ENCODE assay signal across 8 cellular contexts in the genomic region with DNA sequence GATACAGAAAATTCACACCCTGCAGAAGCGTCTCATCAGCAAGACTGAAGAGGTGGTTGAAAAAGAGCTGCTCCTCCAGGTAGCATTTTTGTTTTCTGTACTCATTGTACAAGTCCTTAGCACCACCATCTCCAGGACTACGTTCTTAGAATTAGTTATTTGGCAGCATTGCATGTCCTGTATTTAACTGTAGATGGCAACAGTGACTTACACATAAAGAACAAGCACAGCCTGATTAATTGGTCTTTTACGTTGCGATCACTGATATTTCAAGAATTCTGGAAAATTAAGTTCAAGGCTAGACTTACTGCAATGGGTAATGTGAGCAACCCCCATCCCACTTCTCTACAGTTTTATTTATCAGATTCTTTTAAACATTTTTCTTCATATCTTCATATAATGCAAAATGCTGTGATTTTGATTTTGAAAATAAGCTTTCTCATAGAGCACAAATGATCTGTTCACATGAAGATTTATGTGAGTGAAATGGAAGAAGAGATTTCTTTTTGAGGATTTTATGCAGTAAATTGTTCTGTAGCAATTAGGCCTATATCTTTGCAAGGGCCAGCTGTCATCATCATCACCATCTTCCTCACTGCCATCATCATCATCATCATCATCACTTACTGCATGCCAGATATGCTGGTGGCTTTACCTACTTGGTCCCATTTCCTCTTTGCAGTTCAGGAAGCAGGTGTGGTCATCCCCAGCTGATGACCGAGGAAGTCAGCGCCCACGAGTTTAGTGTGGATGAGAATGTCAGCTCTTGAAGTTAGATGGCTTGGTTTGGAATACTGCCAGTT. TPM values are rescaled to one million over a fixed set of nuclear protein-coding genes. Genes with fewer than 3 reads are reported as not detected.
A peak's percentile ranks its signal among the peaks of the same experiment; 100 is the strongest.
DNase-seq lines count a peak whose midpoint lies in the region; ATAC-seq, FAIRE-seq and TF ChIP-seq lines count a peak whose summit lies in the region.

No MANE protein-coding gene starts in this region.

- no peak overlapping the region for H3K4me3 ChIP-seq in HCT116 (replicated peaks in 1 of 2; ENCODE audit: low read depth in 1 of 2, low read length in 2 of 2)
- H3K4me3 ChIP-seq in SK-N-MC, result no peak overlapping the region
- H3K4me3 ChIP-seq in colonic mucosa, result no peak overlapping the region

- TF ChIP-seq POLR2A in HCT116 (IDR thresholded peaks at IDR 0.05; ENCODE audit: borderline replicate concordance, extremely low read depth, insufficient read depth, insufficient read length), result no peak

- TF ChIP-seq RAD21 in HCT116 (IDR thresholded peaks at IDR 0.05; ENCODE audit: low read depth), result peak; percentile 84

- H3K9ac ChIP-seq in HCT116 (ENCODE audit: low read length) (no peak overlapping the region), SK-N-MC (ENCODE audit: insufficient read length) (no peak overlapping the region), colonic mucosa (ENCODE audit: low read depth in 2 of 2, low read length in 2 of 2) (no peak overlapping the region)

- H3K36me3 ChIP-seq in HCT116 (ENCODE audit: control insufficient read depth in 1 of 2, insufficient read depth in 2 of 2, low read length in 2 of 2) (no peaks in the 10 kb centered on the region), SK-N-MC (ENCODE audit: insufficient read depth, low read length) (no peaks in the 10 kb centered on the region), colonic mucosa (no peaks in the 10 kb centered on the region)

- DNase-seq in D721Med (ENCODE audit: insufficient read length, low spot score) (no peak), HCT116 (ENCODE audit: low read depth, low spot score) (peak; percentile 57), SK-N-MC (ENCODE audit: low read depth, low spot score) (peak; percentile 28), iPS-NIHi7 (ENCODE audit: extremely low spot score) (peak; percentile 29), SIG-M5 (lab: John Stamatoyannopoulos, UW) (no peak), colonic mucosa (no peak), posterior vena cava (ENCODE audit: low spot score) (no peak)

- no peak overlapping the region for H3K27ac Mint-ChIP-seq in stimulated activated memory B cell treated with anti-CD40 and anti-IgM and Interleukin-4, amounts not matched to agents 10 μg/mL and 1 μg/mL and 100 μg/mL, for 72 hours

- POLR2A ChIA-PET in HCT116 (lab: Charles Lee), result interaction anchor here (0.6 kb wide), 1 partner anchor 361 kb away, joined by 5 read pairs; no protein-coding TSS in a partner anchor

- H3K27me3 ChIP-seq in HCT116 (ENCODE audit: insufficient read depth, low read length) (peaks cover 72% of the 10 kb centered on the region), colonic mucosa (no peaks in the 10 kb centered on the region)

- H3K4me2 ChIP-seq in HCT116 (ENCODE audit: low read length), result no peak overlapping the region

- FAIRE-seq in D721Med (lab: Jason Lieb, UNC), result no peak

- no TSS peak for BruUV-seq in HCT116 (replicated peaks; lab: Mats Ljungman, UMichigan)

- no peaks in the 10 kb centered on the region for H3K79me2 ChIP-seq in HCT116 (ENCODE audit: insufficient read depth, low read length)

- peaks cover 34% of the 10 kb centered on the region for H3K27me3 Mint-ChIP-seq in stimulated activated memory B cell treated with anti-CD40 and anti-IgM and Interleukin-4, amounts not matched to agents 10 μg/mL and 1 μg/mL and 100 μg/mL, for 72 hours

- RAD21 ChIA-PET in HCT116 (lab: Charles Lee; ENCODE audit: low non-redundant PET in 1 of 2, low total read pairs in 2 of 2, uncharacterized antibody in 2 of 2, unreplicated experiment in 2 of 2), result interaction anchor here (0.6 to 1.8 kb wide), 4 partner anchors 207 to 216 kb away, joined by 3 to 8 read pairs (median 5); no protein-coding TSS in a partner anchor

- intact Hi-C loops in HCT116 (cut with micrococcal nuclease), result loop anchor here (1.0 to 5.0 kb wide), 3 partner anchors 207 to 520 kb away; no protein-coding TSS in a partner anchor
- intact Hi-C loops in colonic mucosa (cut with DNase I), result no loop called here
- intact Hi-C loops in posterior vena cava (cut with DNase I), result loop anchor here in 1 of 2 donors (10.0 kb wide), 1 partner anchor 178 kb away; no protein-coding TSS in a partner anchor

- CTCF ChIA-PET in HCT116 (lab: Charles Lee), result interaction anchor here (0.9 to 3.6 kb wide), 9 partner anchors 10 to 215 kb away, joined by 3 to 67 read pairs (median 4); no protein-coding TSS in a partner anchor

- H3K9me3 ChIP-seq in HCT116 (ENCODE audit: control insufficient read depth in 1 of 2, insufficient read depth in 1 of 2, low read depth in 1 of 2, low read length in 2 of 2), result no peaks in the 10 kb centered on the region; a peak in 1 of 4 replicates
- H3K9me3 ChIP-seq in SK-N-MC (ENCODE audit: low read depth, low read length), result no peaks in the 10 kb centered on the region
- H3K9me3 ChIP-seq in colonic mucosa, result no peaks in the 10 kb centered on the region

- H3K27ac ChIP-seq in HCT116 (ENCODE audit: low read depth, low read length) (no peak overlapping the region), SK-N-MC (no peak overlapping the region), colonic mucosa (no peak overlapping the region)

- H3K9me3 Mint-ChIP-seq in stimulated activated memory B cell treated with anti-CD40 and anti-IgM and Interleukin-4, amounts not matched to agents 10 μg/mL and 1 μg/mL and 100 μg/mL, for 72 hours, result no peaks in the 10 kb centered on the region

- no peaks in the 10 kb centered on the region for H3K4me1 ChIP-seq in HCT116 (ENCODE audit: control insufficient read depth in 1 of 2, insufficient read depth in 2 of 2, low read length in 2 of 2)
- H3K4me1 ChIP-seq in colonic mucosa, result no peaks in the 10 kb centered on the region

- no peaks in the 10 kb centered on the region for H3K9me2 ChIP-seq in HCT116 (ENCODE audit: insufficient read depth)

- H4K20me1 ChIP-seq in HCT116 (ENCODE audit: insufficient read depth), result no peaks in the 10 kb centered on the region

- TF ChIP-seq CTCF in D721Med (IDR thresholded peaks at IDR 0.05; ENCODE audit: insufficient read depth, missing control alignments) (peak; percentile 98), HCT116 (IDR thresholded peaks at IDR 0.05 in 2 of 3, conservative IDR thresholded peaks at IDR 0.05 in 1 of 3; ENCODE audit: borderline replicate concordance in 1 of 3, insufficient read depth in 1 of 3, low read depth in 2 of 3, low read length in 2 of 3) (peak; percentile 65 to 80 (median 71); a peak in 5 of 6 replicates), colonic mucosa (IDR thresholded peaks at IDR 0.05) (no peak)

- ATAC-seq in HCT116, result peak; percentile 86
- no peak for ATAC-seq in stimulated activated memory B cell treated with anti-CD40 and anti-IgM and Interleukin-4, amounts not matched to agents 10 μg/mL and 1 μg/mL and 100 μg/mL, for 72 hours

- no peaks in the 10 kb centered on the region for H3K36me3 Mint-ChIP-seq in stimulated activated memory B cell treated with anti-CD40 and anti-IgM and Interleukin-4, amounts not matched to agents 10 μg/mL and 1 μg/mL and 100 μg/mL, for 72 hours

- no peak overlapping the region for H2AFZ ChIP-seq in HCT116 (ENCODE audit: low read depth, low read length, poor library complexity, severe bottlenecking)

- H3K4me3 Mint-ChIP-seq in stimulated activated memory B cell treated with anti-CD40 and anti-IgM and Interleukin-4, amounts not matched to agents 10 μg/mL and 1 μg/mL and 100 μg/mL, for 72 hours, result no peak overlapping the region

- H3K4me1 Mint-ChIP-seq in stimulated activated memory B cell treated with anti-CD40 and anti-IgM and Interleukin-4, amounts not matched to agents 10 μg/mL and 1 μg/mL and 100 μg/mL, for 72 hours, result no peaks in the 10 kb centered on the region

TF ChIP-seq in HCT116, 20 proteins besides CTCF, POLR2A, EP300 and RAD21 (continues in another document):
- no peak for TF ChIP-seq ELF1 (IDR thresholded peaks at IDR 0.05; ENCODE audit: borderline replicate concordance, low read depth)
- no peak for TF ChIP-seq TCF7L2 (IDR thresholded peaks at IDR 0.05; ENCODE audit: borderline replicate concordance, extremely low read depth, insufficient read depth, insufficient read length)
- no peak for TF ChIP-seq ZNF274 (IDR thresholded peaks at IDR 0.05; ENCODE audit: low read depth, low read length)
- TF ChIP-seq, protein P1, sequence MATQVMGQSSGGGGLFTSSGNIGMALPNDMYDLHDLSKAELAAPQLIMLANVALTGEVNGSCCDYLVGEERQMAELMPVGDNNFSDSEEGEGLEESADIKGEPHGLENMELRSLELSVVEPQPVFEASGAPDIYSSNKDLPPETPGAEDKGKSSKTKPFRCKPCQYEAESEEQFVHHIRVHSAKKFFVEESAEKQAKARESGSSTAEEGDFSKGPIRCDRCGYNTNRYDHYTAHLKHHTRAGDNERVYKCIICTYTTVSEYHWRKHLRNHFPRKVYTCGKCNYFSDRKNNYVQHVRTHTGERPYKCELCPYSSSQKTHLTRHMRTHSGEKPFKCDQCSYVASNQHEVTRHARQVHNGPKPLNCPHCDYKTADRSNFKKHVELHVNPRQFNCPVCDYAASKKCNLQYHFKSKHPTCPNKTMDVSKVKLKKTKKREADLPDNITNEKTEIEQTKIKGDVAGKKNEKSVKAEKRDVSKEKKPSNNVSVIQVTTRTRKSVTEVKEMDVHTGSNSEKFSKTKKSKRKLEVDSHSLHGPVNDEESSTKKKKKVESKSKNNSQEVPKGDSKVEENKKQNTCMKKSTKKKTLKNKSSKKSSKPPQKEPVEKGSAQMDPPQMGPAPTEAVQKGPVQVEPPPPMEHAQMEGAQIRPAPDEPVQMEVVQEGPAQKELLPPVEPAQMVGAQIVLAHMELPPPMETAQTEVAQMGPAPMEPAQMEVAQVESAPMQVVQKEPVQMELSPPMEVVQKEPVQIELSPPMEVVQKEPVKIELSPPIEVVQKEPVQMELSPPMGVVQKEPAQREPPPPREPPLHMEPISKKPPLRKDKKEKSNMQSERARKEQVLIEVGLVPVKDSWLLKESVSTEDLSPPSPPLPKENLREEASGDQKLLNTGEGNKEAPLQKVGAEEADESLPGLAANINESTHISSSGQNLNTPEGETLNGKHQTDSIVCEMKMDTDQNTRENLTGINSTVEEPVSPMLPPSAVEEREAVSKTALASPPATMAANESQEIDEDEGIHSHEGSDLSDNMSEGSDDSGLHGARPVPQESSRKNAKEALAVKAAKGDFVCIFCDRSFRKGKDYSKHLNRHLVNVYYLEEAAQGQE (IDR thresholded peaks at IDR 0.05; ENCODE audit: low read depth), result no peak
- TF ChIP-seq, protein P2, sequence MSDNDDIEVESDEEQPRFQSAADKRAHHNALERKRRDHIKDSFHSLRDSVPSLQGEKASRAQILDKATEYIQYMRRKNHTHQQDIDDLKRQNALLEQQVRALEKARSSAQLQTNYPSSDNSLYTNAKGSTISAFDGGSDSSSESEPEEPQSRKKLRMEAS (IDR thresholded peaks at IDR 0.05), result no peak
- TF ChIP-seq SRF (IDR thresholded peaks at IDR 0.05; ENCODE audit: low read depth), result no peak
- no peak for TF ChIP-seq FOSL1 (IDR thresholded peaks at IDR 0.05; ENCODE audit: low read depth)
- no peak for TF ChIP-seq SP1 (IDR thresholded peaks at IDR 0.05; ENCODE audit: low read depth)
- TF ChIP-seq ZFX (IDR thresholded peaks at IDR 0.05), result no peak
- TF ChIP-seq EGR1 (IDR thresholded peaks at IDR 0.05; ENCODE audit: low read depth), result no peak
- TF ChIP-seq CBX3 (IDR thresholded peaks at IDR 0.05; ENCODE audit: low read depth), result no peak
- TF ChIP-seq JUND (IDR thresholded peaks at IDR 0.05), result no peak

RNA-seq across cellular contexts. Expression of a gene that starts 53.3 kb away (rescaled TPM):
- total RNA-seq in HCT116 (2021; ENCODE audit: unreplicated experiment), result 0.91 TPM
- polyA plus RNA-seq in HCT116 (2012), result 0.42 and 0.92 TPM in 2 replicates
- total RNA-seq in colonic mucosa, result under 1 TPM in 1 of 2 donors, not detected in 1; 0.11 TPM
- total RNA-seq in posterior vena cava, result under 1 TPM; 0.46 to 0.86 TPM

Comparison
In these comparisons a context has a peak if more than half of its experiments do, and no peak if none do; other contexts are left out.
1. DNase-seq: peak in HCT116 (single experiment), SK-N-MC (single experiment) and iPS-NIHi7 (single experiment); none in D721Med (single experiment), SIG-M5 (single experiment), colonic mucosa (single experiment) and posterior vena cava (single experiment).